Comparison of ENCODE assay signal across 2 cellular contexts in genomic region chr11:79294845-79295520, GRCh38.
TF ChIP-seq lines count a peak whose summit lies in the region.

No MANE protein-coding gene starts in this region.

TF ChIP-seq in IMR-90, 13 proteins besides CTCF, POLR2A, EP300 and RAD21:
- TF ChIP-seq CEBPB (IDR thresholded peaks at IDR 0.05; ENCODE audit: low read depth, low read length) = no peak
- TF ChIP-seq MAZ (IDR thresholded peaks at IDR 0.05; ENCODE audit: borderline replicate concordance, low read depth, low read length) = no peak
- TF ChIP-seq USF2 (IDR thresholded peaks at IDR 0.05; ENCODE audit: low read depth, low read length) = no peak
- no peak for TF ChIP-seq RFX5 (IDR thresholded peaks at IDR 0.05; ENCODE audit: low read depth, low read length)
- TF ChIP-seq ELK1 (IDR thresholded peaks at IDR 0.05; ENCODE audit: borderline replicate concordance, low read depth, low read length) = no peak
- no peak for TF ChIP-seq MXI1 (IDR thresholded peaks at IDR 0.05; ENCODE audit: borderline replicate concordance, low read depth, low read length)
- no peak for TF ChIP-seq NFE2L2 (IDR thresholded peaks at IDR 0.05; ENCODE audit: low read depth, low read length)
- no peak for TF ChIP-seq FOS (IDR thresholded peaks at IDR 0.05; ENCODE audit: low read depth, low read length)
- TF ChIP-seq RCOR1 (IDR thresholded peaks at IDR 0.05; ENCODE audit: insufficient replicate concordance, low read length) = no peak
- TF ChIP-seq CHD1 (IDR thresholded peaks at IDR 0.05; ENCODE audit: low read depth, low read length) = no peak
- no peak for TF ChIP-seq SMC3 (IDR thresholded peaks at IDR 0.05; ENCODE audit: low read depth, low read length)
- no peak for TF ChIP-seq BHLHE40 (IDR thresholded peaks at IDR 0.05; ENCODE audit: low read depth, low read length)

TF ChIP-seq in WTC11, 78 proteins besides CTCF, POLR2A, EP300 and RAD21:
- TF ChIP-seq ATF2 (CRISPR knock-in tag; IDR thresholded peaks at IDR 0.05; ENCODE audit: borderline replicate concordance, low read depth) (no peak), ZBTB21 (CRISPR knock-in tag; IDR thresholded peaks at IDR 0.05; ENCODE audit: borderline replicate concordance) (no peak), NR3C1 (CRISPR knock-in tag; conservative IDR thresholded peaks at IDR 0.05; ENCODE audit: low read depth) (no peak), ZNF317 (CRISPR knock-in tag; IDR thresholded peaks at IDR 0.05; ENCODE audit: borderline replicate concordance, low read depth) (no peak), E2F1 (CRISPR knock-in tag; IDR thresholded peaks at IDR 0.05) (no peak), PRRX2 (CRISPR knock-in tag; IDR thresholded peaks at IDR 0.05) (no peak), ZNF671 (CRISPR knock-in tag; IDR thresholded peaks at IDR 0.05) (no peak), OVOL2 (CRISPR knock-in tag; IDR thresholded peaks at IDR 0.05; ENCODE audit: borderline replicate concordance) (no peak), SMAD3 (CRISPR knock-in tag; IDR thresholded peaks at IDR 0.05; ENCODE audit: borderline replicate concordance) (no peak), HMGXB4 (CRISPR knock-in tag; IDR thresholded peaks at IDR 0.05) (no peak), TCF7 (CRISPR knock-in tag; IDR thresholded peaks at IDR 0.05; ENCODE audit: low read depth) (no peak), ZNF416 (CRISPR knock-in tag; IDR thresholded peaks at IDR 0.05) (no peak), USF1 (CRISPR knock-in tag; IDR thresholded peaks at IDR 0.05) (no peak), ZNF396 (CRISPR knock-in tag; IDR thresholded peaks at IDR 0.05; ENCODE audit: borderline replicate concordance) (no peak), NFATC4 (CRISPR knock-in tag; IDR thresholded peaks at IDR 0.05) (no peak), GRHL2 (CRISPR knock-in tag; IDR thresholded peaks at IDR 0.05; ENCODE audit: insufficient replicate concordance, severe bottlenecking) (no peak), AFF4 (CRISPR knock-in tag; IDR thresholded peaks at IDR 0.05; ENCODE audit: borderline replicate concordance) (no peak), E2F5 (CRISPR knock-in tag; IDR thresholded peaks at IDR 0.05) (no peak)
TF ChIP-seq in WTC11: peak in this region for 0.
